18 cellular contexts compared by ENCODE assay signal in the genomic region with DNA sequence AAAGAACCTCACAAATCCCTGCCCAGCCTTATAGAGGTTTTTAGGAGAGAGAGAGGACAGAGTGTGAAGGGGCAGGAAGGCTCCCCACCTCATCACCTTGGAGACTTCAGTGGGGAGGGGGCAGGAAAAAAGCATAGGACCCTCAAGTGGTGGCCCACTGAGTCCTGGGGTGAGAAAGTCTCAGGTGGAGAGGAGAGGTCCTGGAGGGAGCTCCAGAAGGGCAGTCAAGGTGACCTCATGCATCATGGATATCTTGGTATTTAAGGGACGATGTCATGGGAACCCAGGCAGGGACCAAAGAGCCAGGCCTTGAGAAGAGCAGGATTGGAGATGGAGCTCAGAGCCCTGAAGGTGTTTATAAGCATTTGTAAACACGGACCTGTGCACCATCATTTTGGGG.
DNase-seq lines count a peak whose midpoint lies in the region; ATAC-seq and TF ChIP-seq lines count a peak whose summit lies in the region.
"Had no signal": no experiment of that assay in that cellular context is flagged by ENCODE, and none has a peak within 500 bp of the region (broad histone marks: within the 10 kb centered on the region; RNA-seq: fewer than 3 reads in every experiment).

No MANE protein-coding gene starts in this region.

- H3K27ac ChIP-seq in right atrium auricular region (no peak overlapping the region), right cardiac atrium (ENCODE audit: low read length) (no peak overlapping the region), vagina (no peak overlapping the region)
- H3K27ac ChIP-seq: 22Rv1; A549; BLaER1 treated with 17β-estradiol and CSF1 and Interleukin-3, amounts not matched to agents 10 nM and 100 nM; C4-2B had no signal

- H3K36me3 Mint-ChIP-seq in activated CD4-positive, alpha-beta T cell treated with anti-CD3 and anti-CD28 coated beads, Interleukin-2, amount 10 ng/mL, durations not matched to agents 24 days and 14 days (ENCODE audit: low read depth), result no peaks in the 10 kb centered on the region
- H3K36me3 Mint-ChIP-seq: CD8-positive, alpha-beta T cell had no signal

- no peaks in the 10 kb centered on the region for H3K27me3 Mint-ChIP-seq in activated CD4-positive, alpha-beta T cell treated with anti-CD3 and anti-CD28 coated beads, Interleukin-2, amount 10 ng/mL, durations not matched to agents 24 days and 14 days
- H3K27me3 Mint-ChIP-seq: B cell; CD4-positive, alpha-beta T cell had no signal

- no peak overlapping the region for H3K27ac Mint-ChIP-seq in activated CD4-positive, alpha-beta T cell treated with anti-CD3 and anti-CD28 coated beads, Interleukin-2, amount 10 ng/mL, durations not matched to agents 24 days and 14 days
- H3K27ac Mint-ChIP-seq: B cell; CD4-positive, alpha-beta T cell; CD8-positive, alpha-beta T cell had no signal

- TF ChIP-seq POLR2A in vagina (IDR thresholded peaks at IDR 0.05), result no peak

- TF ChIP-seq CTCF in right atrium auricular region (IDR thresholded peaks at IDR 0.05), result no peak
- no peak for TF ChIP-seq CTCF in vagina (IDR thresholded peaks at IDR 0.05)

- WGBS in right cardiac atrium, result 89% methylated on average over 2 of the region's 2 CpGs

- H3K4me3 Mint-ChIP-seq in activated CD4-positive, alpha-beta T cell treated with anti-CD3 and anti-CD28 coated beads, Interleukin-2, amount 10 ng/mL, durations not matched to agents 24 days and 14 days, result no peak overlapping the region
- H3K4me3 Mint-ChIP-seq: B cell; CD4-positive, alpha-beta T cell; CD8-positive, alpha-beta T cell had no signal

- H3K4me1 ChIP-seq in right atrium auricular region (peaks cover 0 to 4% of the 10 kb centered on the region in 2 donors), right cardiac atrium (ENCODE audit: control insufficient read depth, insufficient read depth, low read length) (no peaks in the 10 kb centered on the region), vagina (no peaks in the 10 kb centered on the region)
- H3K4me1 ChIP-seq: A549, Caco-2 had no signal

- H3K9me3 Mint-ChIP-seq in activated CD4-positive, alpha-beta T cell treated with anti-CD3 and anti-CD28 coated beads, Interleukin-2, amount 10 ng/mL, durations not matched to agents 24 days and 14 days, result no peaks in the 10 kb centered on the region
- H3K9me3 Mint-ChIP-seq: CD4-positive, alpha-beta T cell; CD8-positive, alpha-beta T cell had no signal

- H3K36me3 ChIP-seq in right atrium auricular region (no peaks in the 10 kb centered on the region), vagina (no peaks in the 10 kb centered on the region)
- H3K36me3 ChIP-seq: BLaER1 treated with 17β-estradiol and CSF1 and Interleukin-3, amounts not matched to agents 10 nM and 100 nM had no signal

- intact Hi-C loops in activated CD4-positive, alpha-beta T cell treated with anti-CD3 and anti-CD28 coated beads, Interleukin-2, amount 10 ng/mL, durations not matched to agents 24 days and 14 days (cut with micrococcal nuclease), result no loop called here
- intact Hi-C loops in right cardiac atrium (cut with DNase I) (loop anchor here in 2 of 4 donors (5.0 to 10.0 kb wide), 2 partner anchors 87 to 95 kb away; no protein-coding TSS in a partner anchor), vagina (cut with DNase I) (no loop called here)

- H3K4me1 Mint-ChIP-seq in activated CD4-positive, alpha-beta T cell treated with anti-CD3 and anti-CD28 coated beads, Interleukin-2, amount 10 ng/mL, durations not matched to agents 24 days and 14 days, result no peaks in the 10 kb centered on the region
- H3K4me1 Mint-ChIP-seq: B cell had no signal

- peak; percentile 27 for DNase-seq in activated CD4-positive, alpha-beta T cell treated with anti-CD3 and anti-CD28 coated beads, Interleukin-2, amount 10 ng/mL, durations not matched to agents 24 days and 14 days
- no peak for DNase-seq in activated CD4-positive, alpha-beta T cell treated with anti-CD3 and anti-CD28 coated beads for 1 hour
- peak; percentile 48 for DNase-seq in right atrium auricular region (ENCODE audit: low spot score)
- DNase-seq in right cardiac atrium, result no peak
- peak; percentile 56 to 72 for DNase-seq in vagina (ENCODE audit: extremely low spot score in 2 of 2)
- DNase-seq in effector CD8-positive, alpha-beta T cell (lab: John Stamatoyannopoulos, UW), result no peak
- DNase-seq: AML-193; Caco-2; Calu3; CD4-positive, alpha-beta T cell; CD8-positive, alpha-beta T cell; DMS79 treated with DMSO at 0.1 percent for 48 hours; GF-D8 had no signal

- no peaks in the 10 kb centered on the region for H3K9me3 ChIP-seq in right atrium auricular region
- H3K9me3 ChIP-seq in right cardiac atrium (ENCODE audit: control insufficient read depth, low read length), result no peaks in the 10 kb centered on the region
- no peaks in the 10 kb centered on the region for H3K9me3 ChIP-seq in vagina
- H3K9me3 ChIP-seq: A549; BLaER1 treated with 17β-estradiol and CSF1 and Interleukin-3, amounts not matched to agents 10 nM and 100 nM; Caco-2 had no signal

- ATAC-seq in right cardiac atrium, result no peak
- ATAC-seq: A549; CD8-positive, alpha-beta T cell had no signal

- H3K27me3 ChIP-seq in right atrium auricular region (no peaks in the 10 kb centered on the region), right cardiac atrium (ENCODE audit: control insufficient read depth, insufficient read depth) (no peaks in the 10 kb centered on the region), vagina (no peaks in the 10 kb centered on the region)
- H3K27me3 ChIP-seq: BLaER1 treated with 17β-estradiol and CSF1 and Interleukin-3, amounts not matched to agents 10 nM and 100 nM had no signal

- H3K4me3 ChIP-seq in right atrium auricular region (no peak overlapping the region), right cardiac atrium (ENCODE audit: low read length) (no peak overlapping the region), vagina (no peak overlapping the region)
- H3K4me3 ChIP-seq: A549; BLaER1 treated with 17β-estradiol and CSF1 and Interleukin-3, amounts not matched to agents 10 nM and 100 nM had no signal

Comparison
In these comparisons a context has a peak if more than half of its experiments do, and no peak if none do; other contexts are left out.
1. DNase-seq: peak in activated CD4-positive, alpha-beta T cell treated with anti-CD3 and anti-CD28 coated beads, Interleukin-2, amount 10 ng/mL, durations not matched to agents 24 days and 14 days (single experiment), right atrium auricular region (single experiment) and vagina (2 of 2); none in activated CD4-positive, alpha-beta T cell treated with anti-CD3 and anti-CD28 coated beads for 1 hour (single experiment), right cardiac atrium (0 of 3) and effector CD8-positive, alpha-beta T cell (single experiment).